Comparison of ENCODE assay signal across 9 cellular contexts in the genomic region with DNA sequence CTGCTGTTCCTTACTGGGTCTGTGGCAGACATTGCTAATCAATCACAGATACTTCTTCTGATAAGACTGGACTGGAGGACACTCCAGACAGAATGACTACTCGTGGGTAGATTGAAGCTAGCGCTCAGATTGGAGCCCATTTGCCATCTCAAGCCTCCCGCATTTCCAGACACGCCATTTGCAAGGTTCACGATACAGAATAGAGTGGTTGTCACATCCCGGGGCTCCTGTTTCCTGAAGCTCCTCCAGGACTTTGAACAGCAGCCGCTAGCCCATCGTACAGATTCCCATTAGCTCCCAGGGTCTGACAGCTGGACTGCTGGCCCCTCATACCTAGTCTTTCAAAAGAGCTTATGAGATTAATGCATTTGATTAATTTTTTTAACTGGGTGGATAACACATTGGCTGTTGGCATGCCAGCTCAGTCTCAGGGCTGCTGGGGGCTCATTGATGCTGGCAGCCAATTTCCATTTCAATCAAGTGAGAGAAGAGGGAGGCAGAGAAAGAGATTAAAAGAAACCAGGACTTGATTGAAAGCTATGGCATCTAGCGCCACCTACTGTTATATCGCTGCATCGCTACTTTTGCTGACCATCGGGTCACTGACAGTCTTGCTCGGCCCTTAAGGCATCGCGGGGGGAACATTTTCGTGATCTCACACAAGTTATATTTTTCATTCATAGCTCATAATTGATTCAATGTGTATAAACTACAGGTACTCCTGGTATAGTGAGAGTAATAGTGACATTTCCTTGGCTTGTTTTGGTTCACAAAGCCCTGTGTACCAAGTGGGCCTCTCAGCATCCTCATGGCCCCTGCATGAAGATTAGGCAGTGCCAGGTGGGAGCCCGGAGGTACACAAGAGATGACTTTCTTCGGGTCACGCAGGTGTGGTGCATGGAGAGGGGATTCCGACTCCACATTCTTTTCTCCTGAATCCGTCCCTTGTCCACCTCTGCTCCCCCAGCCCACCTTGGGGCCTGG.
DNase-seq lines count a peak whose midpoint lies in the region; ATAC-seq, FAIRE-seq and TF ChIP-seq lines count a peak whose summit lies in the region.
"Had no signal": no experiment of that assay in that cellular context is flagged by ENCODE, and none has a peak within 500 bp of the region (broad histone marks: within the 10 kb centered on the region; RNA-seq: fewer than 3 reads in every experiment).

No MANE protein-coding gene starts in this region.

- CTCF ChIA-PET in PC-9 (lab: Charles Lee) (interaction anchor here (0.6 kb wide), 2 partner anchors 1250 to 1740 kb away, joined by 3 to 9 read pairs; no protein-coding TSS in a partner anchor), mammary epithelial cell (lab: Charles Lee; ENCODE audit: low non-redundant PET) (interaction anchor here (0.6 kb wide), 1 partner anchor 1007 kb away, joined by 4 read pairs; no protein-coding TSS in a partner anchor)

- no peaks in the 10 kb centered on the region for H4K20me1 ChIP-seq in PC-9 (ENCODE audit: insufficient read depth)
- H4K20me1 ChIP-seq in mammary epithelial cell (ENCODE audit: insufficient read depth, low read length), result no peaks in the 10 kb centered on the region
- H4K20me1 ChIP-seq: BLaER1 treated with 17β-estradiol and CSF1 and Interleukin-3, amounts not matched to agents 10 nM and 100 nM had no signal

- H3K9me3 ChIP-seq in PC-9 (ENCODE audit: insufficient read depth, low read depth) (no peaks in the 10 kb centered on the region), mammary epithelial cell (replicated peaks; ENCODE audit: insufficient read depth, low read length) (no peaks in the 10 kb centered on the region), kidney (ENCODE audit: control insufficient read depth in 1 of 2, low read length in 2 of 2) (no peaks in the 10 kb centered on the region)
- H3K9me3 ChIP-seq: BLaER1 treated with 17β-estradiol and CSF1 and Interleukin-3, amounts not matched to agents 10 nM and 100 nM had no signal

- H3K4me3 ChIP-seq in PC-9 (no peak overlapping the region), mammary epithelial cell (replicated peaks in 1 of 3; ENCODE audit: insufficient read depth in 1 of 3, low read depth in 2 of 3, low read length in 3 of 3) (no peak overlapping the region), kidney (ENCODE audit: low read length in 2 of 2) (no peak overlapping the region)
- H3K4me3 ChIP-seq: BLaER1 treated with 17β-estradiol and CSF1 and Interleukin-3, amounts not matched to agents 10 nM and 100 nM had no signal

- H3K79me2 ChIP-seq in PC-9 (ENCODE audit: low read depth) (no peaks in the 10 kb centered on the region), mammary epithelial cell (ENCODE audit: insufficient read depth, low read length) (no peaks in the 10 kb centered on the region)

- intact Hi-C loops in PC-9 (cut with micrococcal nuclease; ENCODE audit: unreplicated experiment) (loop anchor here (1.0 kb wide), 2 partner anchors 298 to 1008 kb away; no protein-coding TSS in a partner anchor), mammary epithelial cell (cut with micrococcal nuclease) (loop anchor here (1.0 to 5.0 kb wide), 3 partner anchors 436 to 1036 kb away; no protein-coding TSS in a partner anchor), kidney (cut with DNase I) (no loop called here)

- H2AFZ ChIP-seq in PC-9 (no peak overlapping the region), mammary epithelial cell (ENCODE audit: low read depth, low read length) (no peak overlapping the region)

- TF ChIP-seq CTCF in LNCAP (IDR thresholded peaks at IDR 0.05) (peak; percentile 88), PC-9 (conservative IDR thresholded peaks at IDR 0.05) (peak; percentile 83), mammary epithelial cell (conservative IDR thresholded peaks at IDR 0.05 in 1 of 2, IDR thresholded peaks at IDR 0.05 in 1 of 2; ENCODE audit: extremely low read depth in 1 of 2, insufficient read depth in 1 of 2, low read depth in 1 of 2, low read length in 2 of 2) (peak; percentile 73 to 79), kidney (IDR thresholded peaks at IDR 0.05; ENCODE audit: borderline replicate concordance, extremely low read depth, insufficient read depth) (peak; percentile 87)

- BruUV-seq in PC-9 (replicated peaks; lab: Mats Ljungman, UMichigan) (no TSS peak), mammary epithelial cell (replicated peaks; lab: Mats Ljungman, UMichigan) (no TSS peak)

- no peaks in the 10 kb centered on the region for H3K4me1 ChIP-seq in PC-9 (replicated peaks; ENCODE audit: insufficient read depth)
- no peaks in the 10 kb centered on the region for H3K4me1 ChIP-seq in mammary epithelial cell (ENCODE audit: insufficient read depth, low read length)
- H3K4me1 ChIP-seq in kidney (ENCODE audit: control insufficient read depth in 1 of 2, insufficient read depth in 1 of 2, low read depth in 1 of 2, low read length in 2 of 2), result no peaks in the 10 kb centered on the region

- dilution Hi-C loops in mammary epithelial cell (cut with HindIII; ENCODE audit: low sequenced_read_pairs), result no loop called here

- no peak for FAIRE-seq in kidney (lab: Jason Lieb, UNC)

- in situ Hi-C loops in mammary epithelial cell (cut with MboI; ENCODE audit: low sequenced_read_pairs in 2 of 2), result loop anchor here in 1 of 2 donors (25.0 kb wide), 1 partner anchor 1001 kb away; no protein-coding TSS in a partner anchor

- POLR2A ChIA-PET in PC-9 (lab: Charles Lee; ENCODE audit: unreplicated experiment), result no interaction called here

- WGBS in mammary epithelial cell (ENCODE audit: low coverage, missing lambda C conversion rate), result 28% methylated on average over 17 of the region's 21 CpGs

- no peak for ATAC-seq in GM21390 (IDR thresholded peaks at IDR 0.05; ENCODE audit: unreplicated experiment)

- H3K27ac ChIP-seq in PC-9, result no peak overlapping the region
- H3K27ac ChIP-seq in mammary epithelial cell (ENCODE audit: insufficient read depth, low read depth, low read length), result no peak overlapping the region
- no peak overlapping the region for H3K27ac ChIP-seq in kidney (ENCODE audit: low read depth in 2 of 2, low read length in 2 of 2)
- H3K27ac ChIP-seq: BLaER1 treated with 17β-estradiol and CSF1 and Interleukin-3, amounts not matched to agents 10 nM and 100 nM had no signal

- no peak overlapping the region for H3K4me2 ChIP-seq in PC-9
- H3K4me2 ChIP-seq in mammary epithelial cell (ENCODE audit: insufficient read depth, low read depth, low read length), result no peak overlapping the region

- H3K27me3 ChIP-seq in PC-9 (ENCODE audit: insufficient read depth, low read depth) (peaks cover 3% of the 10 kb centered on the region; the same call in 1 of the 2 replicates), mammary epithelial cell (ENCODE audit: insufficient read depth, low read length) (no peaks in the 10 kb centered on the region)
- H3K27me3 ChIP-seq: BLaER1 treated with 17β-estradiol and CSF1 and Interleukin-3, amounts not matched to agents 10 nM and 100 nM had no signal

- H3K9ac ChIP-seq in mammary epithelial cell (ENCODE audit: insufficient read depth, low read length) (no peak overlapping the region), kidney (ENCODE audit: low read length in 2 of 2) (no peak overlapping the region)
- H3K9ac ChIP-seq: BLaER1 treated with 17β-estradiol and CSF1 and Interleukin-3, amounts not matched to agents 10 nM and 100 nM had no signal

- H3K36me3 ChIP-seq in PC-9 (ENCODE audit: low read depth) (no peaks in the 10 kb centered on the region), mammary epithelial cell (ENCODE audit: insufficient read depth, low read length) (no peaks in the 10 kb centered on the region), kidney (ENCODE audit: control insufficient read depth in 1 of 2, insufficient read depth in 2 of 2, low read length in 2 of 2) (no peaks in the 10 kb centered on the region)
- H3K36me3 ChIP-seq: BLaER1 treated with 17β-estradiol and CSF1 and Interleukin-3, amounts not matched to agents 10 nM and 100 nM had no signal

- DNase-seq in NCI-H2171 treated with DMSO at 0.1 percent for 48 hours (lab: John Stamatoyannopoulos, UW), result peak; percentile 67
- no peak for DNase-seq in NCI-H2171 (lab: John Stamatoyannopoulos, UW)
- peak; percentile 37 to 44 for DNase-seq in PC-9
- DNase-seq in mammary epithelial cell, result peak; percentile 28
- peak; percentile 46 for DNase-seq in kidney
- DNase-seq in stimulated activated CD8-positive, alpha-beta memory T cell treated with anti-CD3 and anti-CD28 coated beads, Interleukin-15, amount 100 ng/mL, for 48 hours (ENCODE audit: low read depth in 2 of 2), result peak; percentile 2 to 6

- H3K9me2 ChIP-seq in PC-9 (ENCODE audit: insufficient read depth), result no peaks in the 10 kb centered on the region

- H3F3A ChIP-seq in PC-9 (ENCODE audit: insufficient read depth, low read depth), result no peaks in the 10 kb centered on the region
